ENCODE assay signal across 8 cellular contexts in the genomic region with DNA sequence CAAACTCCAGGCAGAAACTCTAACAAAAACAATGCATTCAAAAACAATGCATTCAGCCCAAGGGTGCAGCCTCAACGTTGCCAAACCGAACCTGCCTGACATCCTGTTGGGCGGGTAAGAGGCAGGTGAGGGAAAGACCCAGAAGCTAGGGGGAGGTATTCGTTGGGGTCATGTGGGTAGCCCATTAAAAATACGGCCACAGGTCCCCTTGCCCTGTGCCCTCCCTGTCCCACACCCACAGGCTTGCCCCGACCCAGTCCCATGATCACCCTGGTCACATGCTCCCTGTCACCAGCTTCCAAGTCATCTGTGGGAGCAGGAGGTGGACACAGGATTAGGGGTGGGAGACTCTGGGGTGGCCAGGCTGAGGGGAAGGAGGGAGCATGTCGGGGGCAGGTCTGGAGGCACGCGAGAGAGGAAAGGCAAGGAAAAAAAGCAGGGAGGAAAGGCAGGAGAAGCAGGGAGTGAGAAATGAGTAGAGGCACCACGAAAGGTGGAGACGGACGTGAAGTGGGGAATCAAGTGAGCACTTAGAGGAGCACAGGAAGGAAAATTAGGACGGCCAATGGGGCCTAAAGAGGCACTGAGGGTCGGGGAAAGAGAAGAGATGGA. TPM values are rescaled to one million over a fixed set of nuclear protein-coding genes. Genes with fewer than 3 reads are reported as not detected.
DNase-seq lines count a peak whose midpoint lies in the region; ATAC-seq, FAIRE-seq and TF ChIP-seq lines count a peak whose summit lies in the region.

No MANE protein-coding gene starts in this region.

- no peak for FAIRE-seq in frontal cortex (lab: Jason Lieb, UNC)

- no peak for TF ChIP-seq CTCF in activated CD8-positive, alpha-beta T cell treated with anti-CD3 and anti-CD28 coated beads for 36 hours (IDR thresholded peaks at IDR 0.05)
- no peak for TF ChIP-seq CTCF in fibroblast of mammary gland (conservative IDR thresholded peaks at IDR 0.05; ENCODE audit: control insufficient read depth, insufficient read depth, low read depth, low read length)

- H3K4me1 Mint-ChIP-seq in activated CD8-positive, alpha-beta T cell treated with anti-CD3 and anti-CD28 coated beads for 36 hours (ENCODE audit: low read depth): peaks cover 48% of the 10 kb centered on the region

- peak; percentile 25 for DNase-seq in Daoy (ENCODE audit: low read depth)
- DNase-seq in activated CD8-positive, alpha-beta T cell treated with anti-CD3 and anti-CD28 coated beads for 36 hours: peak; percentile 62
- no peak for DNase-seq in fibroblast of mammary gland (ENCODE audit: low read depth)
- DNase-seq in nucleus accumbens (lab: John Stamatoyannopoulos, UW): peak in 43 of 56 donors; percentile 20 to 81 (median 53)
- no peak for DNase-seq in frontal cortex (ENCODE audit: low spot score in 2 of 2)

- POLR2A ChIA-PET in activated CD8-positive, alpha-beta T cell treated with anti-CD3 and anti-CD28 coated beads for 36 hours (lab: Charles Lee): interaction anchor here (1.0 to 2.8 kb wide), 3 partner anchors 21 to 91 kb away, joined by 5 to 21 read pairs (median 5); partner anchors contain the start of gene MAFF

- H3K27ac Mint-ChIP-seq in activated CD8-positive, alpha-beta T cell treated with anti-CD3 and anti-CD28 coated beads for 36 hours: peak overlapping the region; percentile 97

- H3K4me3 Mint-ChIP-seq in activated CD8-positive, alpha-beta T cell treated with anti-CD3 and anti-CD28 coated beads for 36 hours: peak overlapping the region; percentile 94

- peak; percentile 31 for ATAC-seq in HG03159 (IDR thresholded peaks at IDR 0.05; ENCODE audit: unreplicated experiment)
- ATAC-seq in activated CD8-positive, alpha-beta T cell treated with anti-CD3 and anti-CD28 coated beads for 36 hours: no peak
- no peak for ATAC-seq in HG03039 (IDR thresholded peaks at IDR 0.05; ENCODE audit: unreplicated experiment)
- ATAC-seq in HG02981 (IDR thresholded peaks at IDR 0.05; ENCODE audit: unreplicated experiment): no peak

- CTCF ChIA-PET in activated CD8-positive, alpha-beta T cell treated with anti-CD3 and anti-CD28 coated beads for 36 hours (lab: Charles Lee): interaction anchor here (1.0 to 2.9 kb wide), 2 partner anchors 22 to 80 kb away, joined by 4 to 11 read pairs; partner anchors contain the start of gene MAFF

- H3K27me3 Mint-ChIP-seq in activated CD8-positive, alpha-beta T cell treated with anti-CD3 and anti-CD28 coated beads for 36 hours: no peaks in the 10 kb centered on the region

- peak overlapping the region; percentile 52 for H3K4me3 ChIP-seq in fibroblast of mammary gland (ENCODE audit: control insufficient read depth, low read depth, low read length)

- intact Hi-C loops in activated CD8-positive, alpha-beta T cell treated with anti-CD3 and anti-CD28 coated beads for 36 hours (cut with micrococcal nuclease): no loop called here

- peaks cover 7% of the 10 kb centered on the region for H3K36me3 Mint-ChIP-seq in activated CD8-positive, alpha-beta T cell treated with anti-CD3 and anti-CD28 coated beads for 36 hours (ENCODE audit: low read depth)

- no peaks in the 10 kb centered on the region for H3K9me3 Mint-ChIP-seq in activated CD8-positive, alpha-beta T cell treated with anti-CD3 and anti-CD28 coated beads for 36 hours

RNA-seq across cellular contexts. Expression of gene PLA2G6, which starts 0.7 kb away (rescaled TPM):
- 2.8 and 3.9 TPM in 2 replicates for total RNA-seq in Daoy (2014; rRNA removed; shearing (Covaris generic))
- total RNA-seq in activated CD8-positive, alpha-beta T cell treated with anti-CD3 and anti-CD28 coated beads for 36 hours: 10 to 100 TPM; 52.4 to 53.6 TPM
- total RNA-seq in frontal cortex: 19.6 TPM

RNA-seq across cellular contexts. Expression of gene MAFF, which starts 20.8 kb away (rescaled TPM):
- total RNA-seq in Daoy (2014; rRNA removed; shearing (Covaris generic)): 42.0 and 54.1 TPM in 2 replicates
- 10 to 100 TPM; 12.5 to 13.7 TPM for total RNA-seq in activated CD8-positive, alpha-beta T cell treated with anti-CD3 and anti-CD28 coated beads for 36 hours
- 1.6 TPM for total RNA-seq in frontal cortex

Comparison
In these comparisons a context has a peak if more than half of its experiments do, and no peak if none do; other contexts are left out.
1. DNase-seq: peak in Daoy (single experiment), activated CD8-positive, alpha-beta T cell treated with anti-CD3 and anti-CD28 coated beads for 36 hours (single experiment) and nucleus accumbens (43 of 56); none in fibroblast of mammary gland (single experiment) and frontal cortex (0 of 2).